18 cellular contexts compared by ENCODE assay signal in the genomic region with DNA sequence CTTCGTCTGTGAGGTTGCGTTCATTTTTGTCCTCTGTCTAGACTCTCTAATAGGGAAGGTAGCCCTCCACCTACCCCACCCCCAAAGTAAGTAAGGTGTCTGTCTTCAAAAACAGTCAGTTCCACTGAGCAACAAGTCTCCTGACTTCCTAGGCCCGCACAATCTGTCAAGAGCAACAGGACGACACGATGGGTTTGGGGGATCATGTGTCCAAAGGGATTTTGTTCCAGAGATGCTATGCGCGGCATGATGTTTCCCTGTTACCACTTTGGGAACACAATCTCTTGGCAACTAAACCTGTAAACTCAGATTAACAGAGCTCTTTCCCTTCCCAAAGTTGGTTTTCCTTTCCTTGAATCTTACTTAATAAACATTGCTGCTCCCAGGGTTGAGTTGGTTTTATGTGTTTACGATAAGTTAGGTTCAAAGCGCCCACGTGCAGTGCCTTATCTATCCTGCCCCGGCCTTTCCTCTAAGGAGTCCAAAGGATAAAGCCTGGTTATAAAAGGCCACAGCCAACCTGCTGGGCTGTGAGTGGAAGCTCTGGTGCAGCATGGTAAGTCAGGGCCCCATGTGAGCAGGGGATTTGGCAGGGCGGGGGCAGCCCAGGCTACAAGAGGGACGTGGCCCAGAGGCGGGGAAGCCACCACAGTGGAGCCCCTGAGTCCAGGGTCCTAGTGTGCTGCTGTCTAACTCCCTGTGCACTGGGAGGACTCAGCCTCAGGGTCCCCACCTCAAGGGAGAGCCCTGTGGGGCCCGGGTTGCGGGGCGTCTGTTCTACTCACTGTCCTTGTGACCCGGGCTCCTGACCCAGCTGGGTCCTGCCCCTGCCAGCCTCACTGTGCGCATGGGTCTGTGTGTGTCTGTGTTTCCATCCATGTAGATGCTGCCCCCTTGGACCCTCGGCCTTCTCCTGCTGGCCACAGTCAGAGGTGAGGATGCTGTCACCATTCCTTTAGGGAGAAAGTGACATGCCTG. TPM values are rescaled to one million over a fixed set of nuclear protein-coding genes. Genes with fewer than 3 reads are reported as not detected.
"Had no signal": no experiment of that assay in that cellular context is flagged by ENCODE, and none has a peak within 500 bp of the region (broad histone marks: within the 10 kb centered on the region; RNA-seq: fewer than 3 reads in every experiment).

Gene PNLIPRP2, plus strand, starts transcription at position 531 of the 978 bp plus-strand sequence.

- ATAC-seq: activated T-cell treated with anti-CD3 and anti-CD28 coated beads, Interleukin-2, amount 50 U/mL, for 4 hours had no signal

- H3K27me3 ChIP-seq: SJSA1 had no signal

- H3K27ac Mint-ChIP-seq: activated naive CD8-positive, alpha-beta T cell treated with anti-CD3 and anti-CD28 coated beads for 36 hours; progenitor cell of endocrine pancreas had no signal

- H3K36me3 Mint-ChIP-seq: activated naive CD8-positive, alpha-beta T cell treated with anti-CD3 and anti-CD28 coated beads for 36 hours had no signal

- H3K4me1 Mint-ChIP-seq: activated naive CD8-positive, alpha-beta T cell treated with anti-CD3 and anti-CD28 coated beads for 36 hours had no signal

- H3K27ac ChIP-seq: breast epithelium, heart left ventricle, sigmoid colon, SJSA1, thoracic aorta had no signal

- H3K4me3 Mint-ChIP-seq: activated naive CD8-positive, alpha-beta T cell treated with anti-CD3 and anti-CD28 coated beads for 36 hours; activated T-cell treated with anti-CD3 and anti-CD28 coated beads, Interleukin-2, amount 50 U/mL, for 4 hours had no signal

- H3K4me3 ChIP-seq: breast epithelium, heart left ventricle, sigmoid colon, SJSA1, thoracic aorta had no signal

- H3K36me3 ChIP-seq: heart left ventricle, sigmoid colon, SJSA1, thoracic aorta had no signal

- H3K9me3 Mint-ChIP-seq: activated naive CD8-positive, alpha-beta T cell treated with anti-CD3 and anti-CD28 coated beads for 36 hours; activated T-cell treated with anti-CD3 and anti-CD28 coated beads, Interleukin-2, amount 50 U/mL, for 4 hours had no signal

- H3K4me1 ChIP-seq: breast epithelium, heart left ventricle, sigmoid colon, SJSA1 had no signal

- DNase-seq: activated CD4-positive, alpha-beta T cell treated with anti-CD3 and anti-CD28 coated beads, Interleukin-2, amount 50 U/mL, for 48 hours; activated CD4-positive, CD25-positive, alpha-beta regulatory T cell treated with anti-CD3 and anti-CD28 coated beads, Interleukin-2, amount 50 U/mL, for 72 hours; activated gamma-delta T cell; activated naive CD8-positive, alpha-beta T cell treated with anti-CD3 and anti-CD28 coated beads for 36 hours; activated T-cell treated with anti-CD3 and anti-CD28 coated beads, Interleukin-2, amount 50 U/mL, for 4 hours; heart left ventricle; nucleus accumbens; sigmoid colon; stimulated activated CD4-positive, alpha-beta T cell treated with anti-CD3 and anti-CD28 coated beads, Interleukin-12 subunit alpha, Interleukin-12 subunit beta, amount 100 ng/mL, for 4 hours; stimulated activated naive CD4-positive, alpha-beta T cell treated with Interleukin-2 at 50 U/mL for 16 hours; SW 1271 had no signal

- H3K9me3 ChIP-seq: breast epithelium, heart left ventricle, sigmoid colon, SJSA1, thoracic aorta had no signal

RNA-seq across cellular contexts. Expression of gene PNLIPRP2, which starts in this region (rescaled TPM):
- total RNA-seq: activated naive CD8-positive, alpha-beta T cell treated with anti-CD3 and anti-CD28 coated beads for 36 hours; breast epithelium; endothelial cell of umbilical vein; frontal cortex; liver; progenitor cell of endocrine pancreas; sigmoid colon; SJSA1 had no signal
- polyA plus RNA-seq: endothelial cell of umbilical vein, liver had no signal
